ENCODE assay signal across 26 cellular contexts in the genomic region with DNA sequence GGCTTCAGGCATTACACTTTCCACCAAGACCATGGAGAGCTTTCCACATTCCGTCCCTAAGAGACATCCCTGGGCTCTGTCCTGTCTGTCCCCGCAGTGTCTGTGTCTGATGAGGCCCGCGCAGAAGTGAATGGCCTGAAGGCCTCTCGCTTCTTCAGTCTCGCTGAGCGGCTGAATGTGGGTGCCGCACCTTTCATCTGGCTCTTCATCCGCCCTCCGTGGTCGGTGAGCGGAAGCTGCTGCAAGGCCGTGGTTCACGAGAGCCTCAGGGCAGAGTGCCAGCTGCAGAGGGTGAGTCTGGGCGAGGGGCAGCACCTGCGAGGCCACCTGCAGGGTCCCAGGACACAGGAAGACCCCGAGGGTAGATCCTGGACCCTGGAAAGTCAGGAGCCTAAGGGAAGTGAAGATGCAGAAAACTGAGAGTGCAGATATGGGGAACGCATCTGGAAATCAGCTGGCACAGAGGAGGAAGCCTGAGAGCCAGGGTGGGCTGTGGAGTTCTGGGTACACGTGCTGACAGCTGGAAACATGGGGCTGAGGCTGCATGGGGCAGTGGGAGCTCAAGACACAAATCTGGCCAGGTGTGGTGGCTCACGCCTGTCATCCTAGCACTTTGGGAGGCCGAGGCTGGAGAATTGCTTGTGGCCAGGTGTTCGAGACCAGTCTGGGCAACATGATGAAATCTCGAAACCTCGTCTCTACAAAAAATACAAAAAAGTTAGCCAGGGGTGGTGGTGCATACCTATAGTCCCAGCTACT. TPM values are rescaled to one million over a fixed set of nuclear protein-coding genes. Genes with fewer than 3 reads are reported as not detected.
"Had no signal": no experiment of that assay in that cellular context is flagged by ENCODE, and none has a peak within 500 bp of the region (broad histone marks: within the 10 kb centered on the region; RNA-seq: fewer than 3 reads in every experiment).

No MANE protein-coding gene starts in this region.

- ATAC-seq: gastroesophageal sphincter; left colon; stimulated activated naive CD8-positive, alpha-beta T cell treated with anti-CD3 and anti-CD28 coated beads, Interleukin-15, Interleukin-2, amounts not matched to agents 100 U/mL and 50 U/mL, for 24 hours; T-cell had no signal

- H3K36me3 Mint-ChIP-seq: naive B cell had no signal

- H3K9me3 ChIP-seq: breast epithelium, esophagus squamous epithelium, gastroesophageal sphincter, prostate gland, thyroid gland had no signal

- FAIRE-seq: keratinocyte, TTC549 had no signal

- DNase-seq: activated CD4-positive, CD25-positive, alpha-beta regulatory T cell treated with anti-CD3 and anti-CD28 coated beads, Interleukin-2, amount 50 U/mL, for 72 hours; activated gamma-delta T cell treated with Interleukin-2 at 50 U/mL for 16 hours; activated naive CD8-positive, alpha-beta T cell treated with anti-CD3 and anti-CD28 coated beads, Interleukin-2, amount 10 ng/mL, durations not matched to agents 7 days and 5 days; activated T-cell treated with anti-CD3 and anti-CD28 coated beads, Interleukin-2, amount 50 U/mL, for 1 hour; amniotic stem cell; esophagus squamous epithelium; head of caudate nucleus; left colon; naive B cell; stimulated activated CD4-positive, alpha-beta T cell treated with anti-CD3 and anti-CD28 coated beads, Interleukin-12 subunit alpha, Interleukin-12 subunit beta, amount 100 ng/mL, for 4 hours; stimulated activated CD4-positive, alpha-beta T cell treated with anti-CD3 and anti-CD28 coated beads, Interleukin-4, amount 100 ng/mL, for 4 hours; stimulated activated naive CD8-positive, alpha-beta T cell treated with anti-CD3 and anti-CD28 coated beads, Interleukin-15, Interleukin-2, amounts not matched to agents 100 U/mL and 50 U/mL, for 24 hours; T-cell; thyroid gland; WERI-Rb-1 had no signal

- H3K4me1 ChIP-seq: breast epithelium, gastroesophageal sphincter, prostate gland, thyroid gland had no signal

- H3K9me3 Mint-ChIP-seq: activated naive CD8-positive, alpha-beta T cell treated with anti-CD3 and anti-CD28 coated beads, Interleukin-2, amount 10 ng/mL, durations not matched to agents 7 days and 5 days; endodermal cell; naive B cell; T-cell; T-helper 2 cell treated with Interferon-gamma antibody and Interleukin-4, amounts not matched to agents 5 μg/mL and 100 μg/mL, for 36 hours had no signal

- H3K4me1 Mint-ChIP-seq: endodermal cell had no signal

- H3K27ac Mint-ChIP-seq: activated naive CD8-positive, alpha-beta T cell treated with anti-CD3 and anti-CD28 coated beads, Interleukin-2, amount 10 ng/mL, durations not matched to agents 7 days and 5 days; endodermal cell; T-cell; T-helper 2 cell treated with Interferon-gamma antibody and Interleukin-4, amounts not matched to agents 5 μg/mL and 100 μg/mL, for 36 hours had no signal

- H3K27me3 ChIP-seq: breast epithelium, esophagus squamous epithelium, gastroesophageal sphincter, thyroid gland had no signal

- H3K36me3 ChIP-seq: breast epithelium, prostate gland, thyroid gland had no signal

- H3K27me3 Mint-ChIP-seq: activated naive CD8-positive, alpha-beta T cell treated with anti-CD3 and anti-CD28 coated beads, Interleukin-2, amount 10 ng/mL, durations not matched to agents 7 days and 5 days; naive B cell; T-cell had no signal

- H3K4me3 ChIP-seq: breast epithelium, coronary artery, esophagus squamous epithelium, gastroesophageal sphincter, prostate gland, thyroid gland had no signal

- H3K27ac ChIP-seq: breast epithelium, coronary artery, esophagus squamous epithelium, gastroesophageal sphincter, prostate gland, thyroid gland, WERI-Rb-1 had no signal

- H3K4me3 Mint-ChIP-seq: activated naive CD8-positive, alpha-beta T cell treated with anti-CD3 and anti-CD28 coated beads, Interleukin-2, amount 10 ng/mL, durations not matched to agents 7 days and 5 days; endodermal cell; T-cell; T-helper 2 cell treated with Interferon-gamma antibody and Interleukin-4, amounts not matched to agents 5 μg/mL and 100 μg/mL, for 36 hours had no signal

RNA-seq across cellular contexts. Expression of a gene that starts 22.7 kb away (rescaled TPM):
- total RNA-seq: mesenteric fat pad had no signal

RNA-seq across cellular contexts. Expression of a gene that starts 33.9 kb away (rescaled TPM):
- total RNA-seq: activated naive CD8-positive, alpha-beta T cell treated with anti-CD3 and anti-CD28 coated beads, Interleukin-2, amount 10 ng/mL, durations not matched to agents 7 days and 5 days; breast epithelium; gastroesophageal sphincter; left colon; mesenteric fat pad; subcutaneous adipose tissue; T-cell; ureter had no signal
